Comparison of ENCODE assay signal across 28 cellular contexts in the genomic region with DNA sequence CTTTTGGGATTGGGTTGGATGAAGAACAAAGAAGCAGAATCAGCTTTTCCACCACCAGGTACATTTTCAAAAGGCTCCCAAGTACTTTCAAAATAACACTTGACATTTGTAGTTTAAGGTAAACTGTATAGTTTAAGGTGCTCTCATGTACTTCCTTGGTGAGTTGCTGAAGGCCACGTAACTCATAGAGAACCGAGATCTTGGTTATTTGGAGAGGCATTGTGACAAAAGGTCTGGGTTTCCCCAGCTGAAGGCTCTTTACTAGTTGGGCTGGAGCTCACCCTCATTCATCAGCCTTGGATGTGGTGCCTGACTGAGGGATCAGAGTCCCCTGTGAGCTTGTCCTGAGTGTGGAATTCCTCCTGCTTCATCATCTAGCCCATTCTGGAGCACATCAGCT.
"Had no signal": no experiment of that assay in that cellular context is flagged by ENCODE, and none has a peak within 500 bp of the region (broad histone marks: within the 10 kb centered on the region; RNA-seq: fewer than 3 reads in every experiment).

No MANE protein-coding gene starts in this region.

- ATAC-seq: effector memory CD8-positive, alpha-beta T cell; esophagus mucosa; gastrocnemius medialis; heart right ventricle; left colon; left lobe of liver; left ventricle myocardium superior; lower lobe of right lung; mucosa of descending colon had no signal

- H3K4me1 ChIP-seq: colonic mucosa, esophagus squamous epithelium, lower lobe of right lung had no signal

- H3K4me3 Mint-ChIP-seq: dendritic cell treated with granulocyte-macrophage colony-stimulating factor and Interleukin-4, amounts not matched to agents 40 ng/mL and 50 ng/mL, for 4 days; effector memory CD8-positive, alpha-beta T cell; endodermal cell; immature natural killer cell; mesothelial cell of epicardium; naive B cell had no signal

- H3K27me3 Mint-ChIP-seq: dendritic cell treated with granulocyte-macrophage colony-stimulating factor and Interleukin-4, amounts not matched to agents 40 ng/mL and 50 ng/mL, for 4 days had no signal

- H3K9me3 ChIP-seq: colonic mucosa, esophagus squamous epithelium, gastrocnemius medialis, heart right ventricle, lower lobe of right lung, mucosa of descending colon had no signal

- H3K4me1 Mint-ChIP-seq: immature natural killer cell, mesothelial cell of epicardium, naive B cell had no signal

- H3K9me3 Mint-ChIP-seq: dendritic cell treated with granulocyte-macrophage colony-stimulating factor and Interleukin-4, amounts not matched to agents 40 ng/mL and 50 ng/mL, for 4 days; effector memory CD8-positive, alpha-beta T cell; endodermal cell; immature natural killer cell; mesothelial cell of epicardium had no signal

- H3K4me3 ChIP-seq: colonic mucosa, esophagus squamous epithelium, gastrocnemius medialis, heart right ventricle, lower lobe of right lung, mucosa of descending colon had no signal

- H3K36me3 Mint-ChIP-seq: immature natural killer cell, mesothelial cell of epicardium, naive B cell had no signal

- H3K27ac Mint-ChIP-seq: dendritic cell treated with granulocyte-macrophage colony-stimulating factor and Interleukin-4, amounts not matched to agents 40 ng/mL and 50 ng/mL, for 4 days; effector memory CD8-positive, alpha-beta T cell; endodermal cell; immature natural killer cell; mesothelial cell of epicardium; naive B cell had no signal

- H3K36me3 ChIP-seq: colonic mucosa, esophagus squamous epithelium, gastrocnemius medialis, heart right ventricle, lower lobe of right lung had no signal

- H3K27me3 ChIP-seq: colonic mucosa, esophagus squamous epithelium, gastrocnemius medialis, heart right ventricle had no signal

- H3K27ac ChIP-seq: colonic mucosa, epithelial cell of prostate, esophagus squamous epithelium, gastrocnemius medialis, heart right ventricle, lower lobe of right lung had no signal

- DNase-seq: colonic mucosa; cortex of kidney; effector CD8-positive, alpha-beta T cell; effector memory CD8-positive, alpha-beta T cell; endodermal cell; erythroblast; esophagus squamous epithelium; foreskin fibroblast; foreskin melanocyte; gastrocnemius medialis; glutamatergic neuron; heart right ventricle; hippocampal formation; immature natural killer cell; islet precursor cell; kidney; kidney glomerular epithelial cell; left colon; left ventricle myocardium superior; lower lobe of right lung; mesenchymal stem cell; mucosa of descending colon; naive B cell had no signal
